In genomic region chr7:12323415-12323814, GRCh38 we compare ENCODE assay signal across 1 cellular context.
TF ChIP-seq lines count a peak whose summit lies in the region.

No MANE protein-coding gene starts in this region.

TF ChIP-seq in H1, 55 proteins besides CTCF, POLR2A, EP300 and RAD21 (continued from another document):
- no peak for TF ChIP-seq E2F6 (IDR thresholded peaks at IDR 0.05)
- TF ChIP-seq JUN (IDR thresholded peaks at IDR 0.05; ENCODE audit: low read depth, low read length): no peak
- TF ChIP-seq ASH2L (IDR thresholded peaks at IDR 0.05; ENCODE audit: low read length): no peak
- no peak for TF ChIP-seq CHD2 (IDR thresholded peaks at IDR 0.05; ENCODE audit: low read length)
- TF ChIP-seq POLR2AphosphoS5 (IDR thresholded peaks at IDR 0.05; ENCODE audit: low read depth, low read length): no peak
- TF ChIP-seq CHD7 (IDR thresholded peaks at IDR 0.05; ENCODE audit: insufficient replicate concordance, low read length): no peak
- no peak for TF ChIP-seq TAF7 (optimal IDR thresholded peaks at IDR 0.05; ENCODE audit: borderline replicate concordance, low read depth, low read length)
- no peak for TF ChIP-seq SP1 (IDR thresholded peaks at IDR 0.05; ENCODE audit: low read depth, low read length)
- no peak for TF ChIP-seq SAP30 (IDR thresholded peaks at IDR 0.05; ENCODE audit: insufficient read depth, insufficient replicate concordance, low read length)
- no peak for TF ChIP-seq GTF2F1 (IDR thresholded peaks at IDR 0.05; ENCODE audit: borderline replicate concordance, low read depth, low read length)
